Comparison of ENCODE assay signal across 1 cellular context in genomic region chr1:234868296-234869147, GRCh38.
TF ChIP-seq lines count a peak whose summit lies in the region.

No MANE protein-coding gene starts in this region.

TF ChIP-seq in K562, 482 proteins besides CTCF, POLR2A, EP300 and RAD21 (continued from another document and continues in another):
- TF ChIP-seq MGA (IDR thresholded peaks at IDR 0.05) (no peak), FOXA1 (IDR thresholded peaks at IDR 0.05; ENCODE audit: borderline replicate concordance) (no peak), RNF2 (IDR thresholded peaks at IDR 0.05) (no peak), PPARD (CRISPR knock-in tag; IDR thresholded peaks at IDR 0.05) (no peak), RBM14 (IDR thresholded peaks at IDR 0.05; ENCODE audit: borderline replicate concordance, insufficient read depth, low read depth, low read length) (no peak), PHB2 (IDR thresholded peaks at IDR 0.05; ENCODE audit: low read depth) (0 out of 2 replicates have a peak, but pooled peaks have one; percentile 18), CBX2 (IDR thresholded peaks at IDR 0.05; ENCODE audit: insufficient read depth, low read length, poor library complexity, severe bottlenecking) (no peak), ZNF217 (CRISPR knock-in tag; IDR thresholded peaks at IDR 0.05) (no peak), HINFP (tag; conservative IDR thresholded peaks at IDR 0.05; ENCODE audit: low read depth) (peak; percentile 70; the same call in 1 of the 2 replicates), NKRF (IDR thresholded peaks at IDR 0.05; ENCODE audit: borderline replicate concordance) (peak; percentile 69), THAP12 (CRISPR knock-in tag; IDR thresholded peaks at IDR 0.05) (no peak), ID3 (CRISPR knock-in tag; IDR thresholded peaks at IDR 0.05) (no peak), ID3 (tag; IDR thresholded peaks at IDR 0.05) (0 out of 2 replicates have a peak, but pooled peaks have one; percentile 16), SRSF3 (IDR thresholded peaks at IDR 0.05; ENCODE audit: insufficient read depth, low read length) (no peak), E2F3 (CRISPR knock-in tag; IDR thresholded peaks at IDR 0.05) (no peak), PML (IDR thresholded peaks at IDR 0.05; ENCODE audit: low read length) (no peak), ELF4 (CRISPR knock-in tag; IDR thresholded peaks at IDR 0.05) (peak; percentile 85)
- TF ChIP-seq, protein P1, sequence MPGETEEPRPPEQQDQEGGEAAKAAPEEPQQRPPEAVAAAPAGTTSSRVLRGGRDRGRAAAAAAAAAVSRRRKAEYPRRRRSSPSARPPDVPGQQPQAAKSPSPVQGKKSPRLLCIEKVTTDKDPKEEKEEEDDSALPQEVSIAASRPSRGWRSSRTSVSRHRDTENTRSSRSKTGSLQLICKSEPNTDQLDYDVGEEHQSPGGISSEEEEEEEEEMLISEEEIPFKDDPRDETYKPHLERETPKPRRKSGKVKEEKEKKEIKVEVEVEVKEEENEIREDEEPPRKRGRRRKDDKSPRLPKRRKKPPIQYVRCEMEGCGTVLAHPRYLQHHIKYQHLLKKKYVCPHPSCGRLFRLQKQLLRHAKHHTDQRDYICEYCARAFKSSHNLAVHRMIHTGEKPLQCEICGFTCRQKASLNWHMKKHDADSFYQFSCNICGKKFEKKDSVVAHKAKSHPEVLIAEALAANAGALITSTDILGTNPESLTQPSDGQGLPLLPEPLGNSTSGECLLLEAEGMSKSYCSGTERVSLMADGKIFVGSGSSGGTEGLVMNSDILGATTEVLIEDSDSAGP (CRISPR knock-in tag; IDR thresholded peaks at IDR 0.05): no peak
